8 cellular contexts compared by ENCODE assay signal in the genomic region with DNA sequence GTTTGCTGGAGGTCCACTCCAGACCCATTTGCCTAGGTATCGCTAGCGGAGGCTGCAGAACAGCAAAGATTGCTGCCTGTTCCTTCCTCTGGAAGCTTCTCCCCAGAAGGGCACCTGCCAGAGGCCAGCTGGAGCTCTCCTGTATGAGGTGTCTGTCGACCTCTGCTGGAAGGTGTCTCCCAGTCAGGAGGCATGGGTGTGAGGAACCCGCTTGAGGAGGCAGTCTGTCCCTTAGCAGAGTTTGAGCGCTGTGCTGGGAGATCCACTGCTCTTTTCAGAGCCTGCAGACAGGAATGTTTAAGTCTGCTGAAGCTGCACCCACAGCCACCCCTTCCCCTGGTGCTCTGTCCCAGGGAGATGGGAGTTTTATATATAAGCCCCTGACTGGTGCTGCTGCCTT.
DNase-seq lines count a peak whose midpoint lies in the region; ATAC-seq and TF ChIP-seq lines count a peak whose summit lies in the region.
"Not testable (repeated sequence)": the region's sequence is repeated elsewhere in the genome, so short reads cannot be mapped to it uniquely, and the experiment has no call there.

No MANE protein-coding gene starts in this region.

- H2BK120ac ChIP-seq in mesendoderm (ENCODE audit: low read depth, low read length): not testable (repeated sequence)

- H2AK5ac ChIP-seq in mesendoderm (ENCODE audit: low read length): not testable (repeated sequence)

- H3K56ac ChIP-seq in mesendoderm (ENCODE audit: low read length): not testable (repeated sequence)

- not testable (repeated sequence) for H4K5ac ChIP-seq in mesendoderm (ENCODE audit: low read length)

- not testable (repeated sequence) for H4K8ac ChIP-seq in mesendoderm (ENCODE audit: low read depth, low read length)

- H3K9me3 ChIP-seq in BE2C; HCT116 (ENCODE audit: control insufficient read depth in 1 of 2, insufficient read depth in 1 of 2, low read depth in 1 of 2, low read length in 2 of 2); mammary epithelial cell (replicated peaks; ENCODE audit: insufficient read depth, low read length): not testable (repeated sequence)

- H2BK15ac ChIP-seq in mesendoderm (replicated peaks; ENCODE audit: low read depth): not testable (repeated sequence)

- H2BK5ac ChIP-seq in mesendoderm (ENCODE audit: low read length): not testable (repeated sequence)

- H3K27ac ChIP-seq in HCT116 (ENCODE audit: low read depth, low read length); mammary epithelial cell (ENCODE audit: insufficient read depth, low read depth, low read length); foreskin keratinocyte; mesendoderm (ENCODE audit: low read depth, low read length): not testable (repeated sequence)

- H3K18ac ChIP-seq in mesendoderm (ENCODE audit: low read length): not testable (repeated sequence)

- intact Hi-C loops in HCT116 (cut with micrococcal nuclease): loop anchor here (10.0 kb wide), 1 partner anchor 930 kb away; no protein-coding TSS in a partner anchor
- intact Hi-C loops in mammary epithelial cell (cut with micrococcal nuclease): loop anchor here (10.0 kb wide), 2 partner anchors 240 to 520 kb away; no protein-coding TSS in a partner anchor

- not testable (repeated sequence) for H3K9ac ChIP-seq in HCT116 (ENCODE audit: low read length); mammary epithelial cell (ENCODE audit: insufficient read depth, low read length); mesendoderm (ENCODE audit: low read length)

- dilution Hi-C loops in mammary epithelial cell (cut with HindIII; ENCODE audit: low sequenced_read_pairs): not testable (repeated sequence)

- 82% methylated on average over 5 of the region's 5 CpGs for WGBS in mammary epithelial cell (ENCODE audit: low coverage, missing lambda C conversion rate)
- no CpG with 5 or more reads among the region's 5 CpGs for WGBS in mesendoderm (ENCODE audit: extremely low coverage, insufficient coverage, low lambda C conversion rate)

- not testable (repeated sequence) for H3K4me2 ChIP-seq in HCT116 (ENCODE audit: low read length); mammary epithelial cell (ENCODE audit: insufficient read depth, low read depth, low read length); mesendoderm (ENCODE audit: low read length)

- H3K4ac ChIP-seq in mesendoderm (ENCODE audit: low read depth, low read length): not testable (repeated sequence)

- peak; percentile 21; the same call in 1 of the 2 replicates for TF ChIP-seq RAD21 in HCT116 (IDR thresholded peaks at IDR 0.05; ENCODE audit: low read depth)

- not testable (repeated sequence) for H3K9me2 ChIP-seq in HCT116 (ENCODE audit: insufficient read depth)

- TF ChIP-seq POLR2A in HCT116 (IDR thresholded peaks at IDR 0.05; ENCODE audit: borderline replicate concordance, extremely low read depth, insufficient read depth, insufficient read length): not testable (repeated sequence)

- not testable (repeated sequence) for DNase-seq in BE2C; HCT116 (ENCODE audit: low read depth, low spot score); foreskin keratinocyte
- DNase-seq in DMS53 (lab: John Stamatoyannopoulos, UW) (peak; percentile 15), NCI-H69 (lab: John Stamatoyannopoulos, UW) (peak; percentile 37), RPMI8226 (peak; percentile 6), mammary epithelial cell (peak; percentile 2), mesendoderm (peak; percentile 31)

- H3K4me1 ChIP-seq in BE2C; HCT116 (ENCODE audit: control insufficient read depth in 1 of 2, insufficient read depth in 2 of 2, low read length in 2 of 2); mammary epithelial cell (ENCODE audit: insufficient read depth, low read length); foreskin keratinocyte; mesendoderm (ENCODE audit: control insufficient read depth, low read depth, low read length): not testable (repeated sequence)

- RAD21 ChIA-PET in HCT116 (lab: Charles Lee; ENCODE audit: low non-redundant PET in 1 of 2, low total read pairs in 2 of 2, uncharacterized antibody in 2 of 2, unreplicated experiment in 2 of 2): not testable (repeated sequence)

- not testable (repeated sequence) for H3K79me2 ChIP-seq in HCT116 (ENCODE audit: insufficient read depth, low read length); mammary epithelial cell (ENCODE audit: insufficient read depth, low read length); mesendoderm (ENCODE audit: control insufficient read depth, insufficient read depth, low read length)

- CTCF ChIA-PET in HCT116 (lab: Charles Lee) (interaction anchor here (1.3 to 3.3 kb wide), 3 partner anchors 115 to 377 kb away, joined by 3 to 13 read pairs (median 5); no protein-coding TSS in a partner anchor), mammary epithelial cell (lab: Charles Lee; ENCODE audit: low non-redundant PET) (interaction anchor here (0.6 to 0.8 kb wide), 2 partner anchors 94 to 110 kb away, joined by 3 to 5 read pairs; no protein-coding TSS in a partner anchor)

- H3K4me3 ChIP-seq in BE2C (ENCODE audit: low read depth, low read length); HCT116 (replicated peaks in 1 of 2; ENCODE audit: low read depth in 1 of 2, low read length in 2 of 2); mammary epithelial cell (replicated peaks in 1 of 3; ENCODE audit: insufficient read depth in 1 of 3, low read depth in 2 of 3, low read length in 3 of 3); mesendoderm (ENCODE audit: low read length): not testable (repeated sequence)

- not testable (repeated sequence) for H3K79me1 ChIP-seq in mesendoderm (ENCODE audit: low read length)

- not testable (repeated sequence) for BruUV-seq in HCT116 (replicated peaks; lab: Mats Ljungman, UMichigan); mammary epithelial cell (replicated peaks; lab: Mats Ljungman, UMichigan)

- H4K20me1 ChIP-seq in HCT116 (ENCODE audit: insufficient read depth); mammary epithelial cell (ENCODE audit: insufficient read depth, low read length): not testable (repeated sequence)

- not testable (repeated sequence) for H3K23ac ChIP-seq in mesendoderm (ENCODE audit: low read length)

- POLR2A ChIA-PET in HCT116 (lab: Charles Lee): not testable (repeated sequence)

- ATAC-seq in HCT116, foreskin keratinocyte: not testable (repeated sequence)

- not testable (repeated sequence) for H2AFZ ChIP-seq in HCT116 (ENCODE audit: low read depth, low read length, poor library complexity, severe bottlenecking); mammary epithelial cell (ENCODE audit: low read depth, low read length)

- H3K27me3 ChIP-seq in BE2C; HCT116 (ENCODE audit: insufficient read depth, low read length); mammary epithelial cell (ENCODE audit: insufficient read depth, low read length); foreskin keratinocyte; mesendoderm (ENCODE audit: insufficient read depth, low read length, poor library complexity): not testable (repeated sequence)

- in situ Hi-C loops in mammary epithelial cell (cut with MboI; ENCODE audit: low sequenced_read_pairs in 2 of 2): loop anchor here in 1 of 2 donors (10.0 kb wide), 1 partner anchor 380 kb away; no protein-coding TSS in a partner anchor

- TF ChIP-seq CTCF in BE2C (IDR thresholded peaks at IDR 0.05; ENCODE audit: low read depth, low read length): peak; percentile 15; the same call in 1 of the 2 replicates
- TF ChIP-seq CTCF in HCT116 (IDR thresholded peaks at IDR 0.05 in 2 of 3, conservative IDR thresholded peaks at IDR 0.05 in 1 of 3; ENCODE audit: borderline replicate concordance in 1 of 3, insufficient read depth in 1 of 3, low read depth in 2 of 3, low read length in 2 of 3): 0 out of 6 replicates have a peak, but pooled peaks of 1 of the 3 experiments have one; percentile 2
- TF ChIP-seq CTCF in mammary epithelial cell (conservative IDR thresholded peaks at IDR 0.05 in 1 of 2, IDR thresholded peaks at IDR 0.05 in 1 of 2; ENCODE audit: extremely low read depth in 1 of 2, insufficient read depth in 1 of 2, low read depth in 1 of 2, low read length in 2 of 2): peak in 1 of 2 donors; percentile 50
- TF ChIP-seq CTCF in foreskin keratinocyte (conservative IDR thresholded peaks at IDR 0.05): peak; percentile 32

- H3K36me3 ChIP-seq in BE2C; HCT116 (ENCODE audit: control insufficient read depth in 1 of 2, insufficient read depth in 2 of 2, low read length in 2 of 2); mammary epithelial cell (ENCODE audit: insufficient read depth, low read length); mesendoderm (ENCODE audit: control insufficient read depth, insufficient read depth, low read length): not testable (repeated sequence)
